1 cellular context compared by ENCODE assay signal in the genomic region with DNA sequence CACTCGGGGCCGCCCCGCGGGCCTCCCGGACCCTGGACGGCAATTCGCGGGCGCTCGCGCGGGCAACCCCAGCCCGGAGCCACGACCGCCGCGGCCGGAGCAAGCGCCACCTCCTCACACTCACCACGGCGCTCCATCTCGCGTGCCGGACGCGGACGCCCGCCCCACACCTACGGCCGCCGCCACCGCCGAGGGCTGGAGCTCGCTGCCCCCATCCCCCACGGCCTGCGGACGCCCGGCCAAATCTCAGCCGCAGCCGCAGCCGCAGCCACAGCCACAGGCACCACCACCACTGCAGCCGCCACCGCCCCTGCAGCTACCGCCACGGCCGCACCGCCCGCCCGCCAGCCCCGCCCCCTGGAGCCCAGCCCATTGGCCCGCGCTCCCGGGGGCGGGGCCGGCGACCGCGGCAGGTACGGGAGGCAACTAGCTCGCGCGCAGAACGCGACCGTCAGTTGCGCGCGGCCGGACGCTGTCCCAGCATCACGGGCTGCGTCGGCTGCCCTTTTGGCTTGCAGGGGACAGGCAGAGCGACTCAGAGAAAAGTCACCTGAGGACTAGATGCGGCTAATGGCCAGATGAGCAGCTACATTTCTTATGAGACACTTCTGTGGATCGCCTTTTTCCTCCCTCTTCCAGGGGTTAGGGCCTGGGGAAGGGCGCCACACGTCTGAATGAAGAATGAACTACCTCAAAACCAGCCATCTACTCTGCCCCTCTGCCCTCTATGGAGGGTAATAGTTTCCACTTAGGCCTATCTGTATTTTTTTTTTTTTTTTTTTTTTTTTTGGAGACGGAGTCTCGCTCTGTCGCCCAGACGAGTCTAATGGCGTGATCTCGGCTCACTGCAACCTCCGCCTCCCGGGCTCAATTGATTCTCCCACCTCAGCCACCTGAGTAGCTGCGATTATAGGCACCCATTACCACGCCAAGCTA.
TF ChIP-seq lines count a peak whose summit lies in the region.

A gene with protein sequence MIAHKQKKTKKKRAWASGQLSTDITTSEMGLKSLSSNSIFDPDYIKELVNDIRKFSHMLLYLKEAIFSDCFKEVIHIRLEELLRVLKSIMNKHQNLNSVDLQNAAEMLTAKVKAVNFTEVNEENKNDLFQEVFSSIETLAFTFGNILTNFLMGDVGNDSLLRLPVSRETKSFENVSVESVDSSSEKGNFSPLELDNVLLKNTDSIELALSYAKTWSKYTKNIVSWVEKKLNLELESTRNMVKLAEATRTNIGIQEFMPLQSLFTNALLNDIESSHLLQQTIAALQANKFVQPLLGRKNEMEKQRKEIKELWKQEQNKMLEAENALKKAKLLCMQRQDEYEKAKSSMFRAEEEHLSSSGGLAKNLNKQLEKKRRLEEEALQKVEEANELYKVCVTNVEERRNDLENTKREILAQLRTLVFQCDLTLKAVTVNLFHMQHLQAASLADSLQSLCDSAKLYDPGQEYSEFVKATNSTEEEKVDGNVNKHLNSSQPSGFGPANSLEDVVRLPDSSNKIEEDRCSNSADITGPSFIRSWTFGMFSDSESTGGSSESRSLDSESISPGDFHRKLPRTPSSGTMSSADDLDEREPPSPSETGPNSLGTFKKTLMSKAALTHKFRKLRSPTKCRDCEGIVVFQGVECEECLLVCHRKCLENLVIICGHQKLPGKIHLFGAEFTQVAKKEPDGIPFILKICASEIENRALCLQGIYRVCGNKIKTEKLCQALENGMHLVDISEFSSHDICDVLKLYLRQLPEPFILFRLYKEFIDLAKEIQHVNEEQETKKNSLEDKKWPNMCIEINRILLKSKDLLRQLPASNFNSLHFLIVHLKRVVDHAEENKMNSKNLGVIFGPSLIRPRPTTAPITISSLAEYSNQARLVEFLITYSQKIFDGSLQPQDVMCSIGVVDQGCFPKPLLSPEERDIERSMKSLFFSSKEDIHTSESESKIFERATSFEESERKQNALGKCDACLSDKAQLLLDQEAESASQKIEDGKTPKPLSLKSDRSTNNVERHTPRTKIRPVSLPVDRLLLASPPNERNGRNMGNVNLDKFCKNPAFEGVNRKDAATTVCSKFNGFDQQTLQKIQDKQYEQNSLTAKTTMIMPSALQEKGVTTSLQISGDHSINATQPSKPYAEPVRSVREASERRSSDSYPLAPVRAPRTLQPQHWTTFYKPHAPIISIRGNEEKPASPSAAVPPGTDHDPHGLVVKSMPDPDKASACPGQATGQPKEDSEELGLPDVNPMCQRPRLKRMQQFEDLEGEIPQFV (minus strand): TSS at position 294 of the 936 bp plus-strand sequence. CDS start 5,973 bp downstream, outside the sequence.

TF ChIP-seq in HepG2, 621 proteins besides CTCF, POLR2A, EP300 and RAD21 (continued from another document and continues in another):
- TF ChIP-seq, protein P1, sequence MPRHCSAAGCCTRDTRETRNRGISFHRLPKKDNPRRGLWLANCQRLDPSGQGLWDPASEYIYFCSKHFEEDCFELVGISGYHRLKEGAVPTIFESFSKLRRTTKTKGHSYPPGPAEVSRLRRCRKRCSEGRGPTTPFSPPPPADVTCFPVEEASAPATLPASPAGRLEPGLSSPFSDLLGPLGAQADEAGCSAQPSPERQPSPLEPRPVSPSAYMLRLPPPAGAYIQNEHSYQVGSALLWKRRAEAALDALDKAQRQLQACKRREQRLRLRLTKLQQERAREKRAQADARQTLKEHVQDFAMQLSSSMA (CRISPR knock-in tag; IDR thresholded peaks at IDR 0.05), result no peak; the same call in 1 of the 2 replicates
- TF ChIP-seq SIX1 (CRISPR knock-in tag; IDR thresholded peaks at IDR 0.05; ENCODE audit: borderline replicate concordance) (no peak), ARHGAP35 (CRISPR knock-in tag; IDR thresholded peaks at IDR 0.05; ENCODE audit: borderline replicate concordance) (0 out of 2 replicates have a peak, but pooled peaks have one; percentile 26), ISX (CRISPR knock-in tag; conservative IDR thresholded peaks at IDR 0.05) (no peak), SIN3B (IDR thresholded peaks at IDR 0.05; ENCODE audit: low read length) (0 out of 2 replicates have a peak, but pooled peaks have one; percentile 42), ATF7-NPFF (CRISPR knock-in tag; IDR thresholded peaks at IDR 0.05; ENCODE audit: low read depth) (peak; percentile 70), SRSF9 (IDR thresholded peaks at IDR 0.05; ENCODE audit: borderline replicate concordance, insufficient read depth, low read depth, low read length, poor library complexity, severe bottlenecking) (no peak), ZSCAN20 (CRISPR knock-in tag; IDR thresholded peaks at IDR 0.05; ENCODE audit: borderline replicate concordance) (peak; percentile 90; the same call in 1 of the 2 replicates), MAZ (IDR thresholded peaks at IDR 0.05; ENCODE audit: borderline replicate concordance, low read depth, low read length) (no peak), MAZ (CRISPR knock-in tag; IDR thresholded peaks at IDR 0.05; ENCODE audit: low read depth) (peak; percentile 81), RCOR2 (CRISPR knock-in tag; IDR thresholded peaks at IDR 0.05) (no peak), MBNL3 (CRISPR knock-in tag; conservative IDR thresholded peaks at IDR 0.05) (no peak), ZSCAN25 (CRISPR knock-in tag; IDR thresholded peaks at IDR 0.05) (peak; percentile 25; the same call in 1 of the 2 replicates), ZNF431 (CRISPR knock-in tag; IDR thresholded peaks at IDR 0.05; ENCODE audit: borderline replicate concordance, low read depth) (peak; percentile 63; the same call in 1 of the 2 replicates), ZFX (CRISPR knock-in tag; IDR thresholded peaks at IDR 0.05; ENCODE audit: low read depth) (peak; percentile 74), ETV6 (CRISPR knock-in tag; conservative IDR thresholded peaks at IDR 0.05) (no peak), THYN1 (CRISPR knock-in tag; IDR thresholded peaks at IDR 0.05; ENCODE audit: borderline replicate concordance, low read depth) (no peak), DMAP1 (CRISPR knock-in tag; IDR thresholded peaks at IDR 0.05) (peak; percentile 55; the same call in 1 of the 2 replicates), HNRNPUL1 (IDR thresholded peaks at IDR 0.05; ENCODE audit: low read depth, low read length) (no peak), KDM2A (CRISPR knock-in tag; IDR thresholded peaks at IDR 0.05; ENCODE audit: borderline replicate concordance, low read depth) (peak; percentile 76), ZNF777 (CRISPR knock-in tag; IDR thresholded peaks at IDR 0.05) (peak; percentile 98), MBD4 (IDR thresholded peaks at IDR 0.05; ENCODE audit: borderline replicate concordance, low read length) (no peak), ZNF30 (CRISPR knock-in tag; IDR thresholded peaks at IDR 0.05) (no peak), ZSCAN21 (CRISPR knock-in tag; IDR thresholded peaks at IDR 0.05; ENCODE audit: borderline replicate concordance) (peak; percentile 72; the same call in 1 of the 2 replicates), ZNF546 (CRISPR knock-in tag; conservative IDR thresholded peaks at IDR 0.05) (no peak; the same call in 1 of the 2 replicates), ZNF605 (CRISPR knock-in tag; IDR thresholded peaks at IDR 0.05) (no peak), SNAI1 (CRISPR knock-in tag; IDR thresholded peaks at IDR 0.05; ENCODE audit: borderline replicate concordance) (no peak), IRF2 (CRISPR knock-in tag; IDR thresholded peaks at IDR 0.05) (peak; percentile 35; the same call in 1 of the 2 replicates), TSC22D2 (CRISPR knock-in tag; IDR thresholded peaks at IDR 0.05; ENCODE audit: borderline replicate concordance) (no peak), ZNF724P (CRISPR knock-in tag; IDR thresholded peaks at IDR 0.05; ENCODE audit: borderline replicate concordance) (peak; percentile 42; the same call in 1 of the 2 replicates), ZNF501 (CRISPR knock-in tag; IDR thresholded peaks at IDR 0.05) (no peak), YEATS2 (CRISPR knock-in tag; IDR thresholded peaks at IDR 0.05; ENCODE audit: borderline replicate concordance) (peak; percentile 43; the same call in 1 of the 2 replicates), ZNF703 (CRISPR knock-in tag; IDR thresholded peaks at IDR 0.05; ENCODE audit: borderline replicate concordance) (no peak), YY1 (IDR thresholded peaks at IDR 0.05; ENCODE audit: insufficient read depth, insufficient replicate concordance, low read depth, low read length) (peak; percentile 61), ZNF121 (CRISPR knock-in tag; IDR thresholded peaks at IDR 0.05) (peak; percentile 38; the same call in 1 of the 2 replicates), ZNF354B (CRISPR knock-in tag; IDR thresholded peaks at IDR 0.05) (peak; percentile 67; the same call in 1 of the 2 replicates), ESRRA (CRISPR knock-in tag; IDR thresholded peaks at IDR 0.05; ENCODE audit: low read depth) (peak; percentile 41; the same call in 1 of the 2 replicates), ZNF547 (CRISPR knock-in tag; IDR thresholded peaks at IDR 0.05) (0 out of 2 replicates have a peak, but pooled peaks have one; percentile 29), GFI1 (CRISPR knock-in tag; IDR thresholded peaks at IDR 0.05; ENCODE audit: borderline replicate concordance) (peak; percentile 84)
- TF ChIP-seq, protein P2, sequence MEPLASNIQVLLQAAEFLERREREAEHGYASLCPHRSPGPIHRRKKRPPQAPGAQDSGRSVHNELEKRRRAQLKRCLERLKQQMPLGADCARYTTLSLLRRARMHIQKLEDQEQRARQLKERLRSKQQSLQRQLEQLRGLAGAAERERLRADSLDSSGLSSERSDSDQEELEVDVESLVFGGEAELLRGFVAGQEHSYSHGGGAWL (CRISPR knock-in tag; IDR thresholded peaks at IDR 0.05), result peak; percentile 37; the same call in 1 of the 2 replicates
- TF ChIP-seq, protein P3, sequence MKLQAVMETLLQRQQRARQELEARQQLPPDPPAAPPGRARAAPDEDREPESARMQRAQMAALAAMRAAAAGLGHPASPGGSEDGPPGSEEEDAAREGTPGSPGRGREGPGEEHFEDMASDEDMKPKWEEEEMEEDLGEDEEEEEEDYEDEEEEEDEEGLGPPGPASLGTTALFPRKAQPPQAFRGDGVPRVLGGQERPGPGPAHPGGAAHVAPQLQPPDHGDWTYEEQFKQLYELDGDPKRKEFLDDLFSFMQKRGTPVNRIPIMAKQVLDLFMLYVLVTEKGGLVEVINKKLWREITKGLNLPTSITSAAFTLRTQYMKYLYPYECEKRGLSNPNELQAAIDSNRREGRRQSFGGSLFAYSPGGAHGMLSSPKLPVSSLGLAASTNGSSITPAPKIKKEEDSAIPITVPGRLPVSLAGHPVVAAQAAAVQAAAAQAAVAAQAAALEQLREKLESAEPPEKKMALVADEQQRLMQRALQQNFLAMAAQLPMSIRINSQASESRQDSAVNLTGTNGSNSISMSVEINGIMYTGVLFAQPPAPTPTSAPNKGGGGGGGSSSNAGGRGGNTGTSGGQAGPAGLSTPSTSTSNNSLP (IDR thresholded peaks at IDR 0.05; ENCODE audit: low read depth, low read length), result no peak
- TF ChIP-seq, protein P4, sequence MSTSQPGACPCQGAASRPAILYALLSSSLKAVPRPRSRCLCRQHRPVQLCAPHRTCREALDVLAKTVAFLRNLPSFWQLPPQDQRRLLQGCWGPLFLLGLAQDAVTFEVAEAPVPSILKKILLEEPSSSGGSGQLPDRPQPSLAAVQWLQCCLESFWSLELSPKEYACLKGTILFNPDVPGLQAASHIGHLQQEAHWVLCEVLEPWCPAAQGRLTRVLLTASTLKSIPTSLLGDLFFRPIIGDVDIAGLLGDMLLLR (CRISPR knock-in tag; IDR thresholded peaks at IDR 0.05), result peak; percentile 71; the same call in 1 of the 2 replicates
- TF ChIP-seq, protein P5, sequence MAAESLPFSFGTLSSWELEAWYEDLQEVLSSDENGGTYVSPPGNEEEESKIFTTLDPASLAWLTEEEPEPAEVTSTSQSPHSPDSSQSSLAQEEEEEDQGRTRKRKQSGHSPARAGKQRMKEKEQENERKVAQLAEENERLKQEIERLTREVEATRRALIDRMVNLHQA (CRISPR knock-in tag; IDR thresholded peaks at IDR 0.05), result no peak
- TF ChIP-seq, protein P6, sequence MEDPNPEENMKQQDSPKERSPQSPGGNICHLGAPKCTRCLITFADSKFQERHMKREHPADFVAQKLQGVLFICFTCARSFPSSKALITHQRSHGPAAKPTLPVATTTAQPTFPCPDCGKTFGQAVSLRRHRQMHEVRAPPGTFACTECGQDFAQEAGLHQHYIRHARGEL (CRISPR knock-in tag; IDR thresholded peaks at IDR 0.05), result 0 out of 2 replicates have a peak, but pooled peaks have one; percentile 28
- TF ChIP-seq, protein P7, sequence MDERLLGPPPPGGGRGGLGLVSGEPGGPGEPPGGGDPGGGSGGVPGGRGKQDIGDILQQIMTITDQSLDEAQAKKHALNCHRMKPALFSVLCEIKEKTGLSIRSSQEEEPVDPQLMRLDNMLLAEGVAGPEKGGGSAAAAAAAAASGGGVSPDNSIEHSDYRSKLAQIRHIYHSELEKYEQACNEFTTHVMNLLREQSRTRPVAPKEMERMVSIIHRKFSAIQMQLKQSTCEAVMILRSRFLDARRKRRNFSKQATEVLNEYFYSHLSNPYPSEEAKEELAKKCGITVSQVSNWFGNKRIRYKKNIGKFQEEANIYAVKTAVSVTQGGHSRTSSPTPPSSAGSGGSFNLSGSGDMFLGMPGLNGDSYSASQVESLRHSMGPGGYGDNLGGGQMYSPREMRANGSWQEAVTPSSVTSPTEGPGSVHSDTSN (CRISPR knock-in tag; IDR thresholded peaks at IDR 0.05), result no peak
- TF ChIP-seq, protein P8, sequence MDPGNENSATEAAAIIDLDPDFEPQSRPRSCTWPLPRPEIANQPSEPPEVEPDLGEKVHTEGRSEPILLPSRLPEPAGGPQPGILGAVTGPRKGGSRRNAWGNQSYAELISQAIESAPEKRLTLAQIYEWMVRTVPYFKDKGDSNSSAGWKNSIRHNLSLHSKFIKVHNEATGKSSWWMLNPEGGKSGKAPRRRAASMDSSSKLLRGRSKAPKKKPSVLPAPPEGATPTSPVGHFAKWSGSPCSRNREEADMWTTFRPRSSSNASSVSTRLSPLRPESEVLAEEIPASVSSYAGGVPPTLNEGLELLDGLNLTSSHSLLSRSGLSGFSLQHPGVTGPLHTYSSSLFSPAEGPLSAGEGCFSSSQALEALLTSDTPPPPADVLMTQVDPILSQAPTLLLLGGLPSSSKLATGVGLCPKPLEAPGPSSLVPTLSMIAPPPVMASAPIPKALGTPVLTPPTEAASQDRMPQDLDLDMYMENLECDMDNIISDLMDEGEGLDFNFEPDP (CRISPR knock-in tag; conservative IDR thresholded peaks at IDR 0.05), result 0 out of 2 replicates have a peak, but pooled peaks have one; percentile 6
- TF ChIP-seq, protein P9, sequence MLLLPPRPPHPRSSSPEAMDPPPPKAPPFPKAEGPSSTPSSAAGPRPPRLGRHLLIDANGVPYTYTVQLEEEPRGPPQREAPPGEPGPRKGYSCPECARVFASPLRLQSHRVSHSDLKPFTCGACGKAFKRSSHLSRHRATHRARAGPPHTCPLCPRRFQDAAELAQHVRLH (CRISPR knock-in tag; IDR thresholded peaks at IDR 0.05; ENCODE audit: borderline replicate concordance, low read depth), result peak; percentile 58; the same call in 1 of the 2 replicates
- TF ChIP-seq, protein P10, sequence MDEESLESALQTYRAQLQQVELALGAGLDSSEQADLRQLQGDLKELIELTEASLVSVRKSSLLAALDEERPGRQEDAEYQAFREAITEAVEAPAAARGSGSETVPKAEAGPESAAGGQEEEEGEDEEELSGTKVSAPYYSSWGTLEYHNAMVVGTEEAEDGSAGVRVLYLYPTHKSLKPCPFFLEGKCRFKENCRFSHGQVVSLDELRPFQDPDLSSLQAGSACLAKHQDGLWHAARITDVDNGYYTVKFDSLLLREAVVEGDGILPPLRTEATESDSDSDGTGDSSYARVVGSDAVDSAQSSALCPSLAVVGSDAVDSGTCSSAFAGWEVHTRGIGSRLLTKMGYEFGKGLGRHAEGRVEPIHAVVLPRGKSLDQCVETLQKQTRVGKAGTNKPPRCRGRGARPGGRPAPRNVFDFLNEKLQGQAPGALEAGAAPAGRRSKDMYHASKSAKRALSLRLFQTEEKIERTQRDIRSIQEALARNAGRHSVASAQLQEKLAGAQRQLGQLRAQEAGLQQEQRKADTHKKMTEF (CRISPR knock-in tag; IDR thresholded peaks at IDR 0.05), result no peak; the same call in 1 of the 2 replicates
